Comparison of ENCODE assay signal across 7 cellular contexts in genomic region chr1:10796029-10796944, GRCh38. TPM values are rescaled to one million over a fixed set of nuclear protein-coding genes. Genes with fewer than 3 reads are reported as not detected.
DNase-seq lines count a peak whose midpoint lies in the region; ATAC-seq, FAIRE-seq and TF ChIP-seq lines count a peak whose summit lies in the region.

TSS of gene CASZ1 (minus strand) at chr1:10796646. CDS start at chr1:10693889, 102,757 bp downstream.

- H3K27ac Mint-ChIP-seq in activated T-helper 1 cell treated with anti-CD3 and anti-CD28 coated beads, Interleukin-12 subunit alpha, Interleukin-12 subunit beta, Interleukin-2, Interleukin-4 antibody, amounts not matched to agents 30 ng/mL and 10 ng/mL and 1 ng/mL, durations not matched to agents 14 hours and 24 hours and 36 hours = no peak within 1 kb of the TSS
- H3K27ac Mint-ChIP-seq in neural crest cell (ENCODE audit: unreplicated experiment) = no peak within 1 kb of the TSS

- H3K36me3 Mint-ChIP-seq in activated T-helper 1 cell treated with anti-CD3 and anti-CD28 coated beads, Interleukin-12 subunit alpha, Interleukin-12 subunit beta, Interleukin-2, Interleukin-4 antibody, amounts not matched to agents 30 ng/mL and 10 ng/mL and 1 ng/mL, durations not matched to agents 14 hours and 24 hours and 36 hours (ENCODE audit: low read depth) = no peaks in the 10 kb centered on the region
- no peaks in the 10 kb centered on the region for H3K36me3 Mint-ChIP-seq in neural crest cell (ENCODE audit: low read depth)

- no peak within 1 kb of the TSS for H3K4me3 Mint-ChIP-seq in activated T-helper 1 cell treated with anti-CD3 and anti-CD28 coated beads, Interleukin-12 subunit alpha, Interleukin-12 subunit beta, Interleukin-2, Interleukin-4 antibody, amounts not matched to agents 30 ng/mL and 10 ng/mL and 1 ng/mL, durations not matched to agents 14 hours and 24 hours and 36 hours
- H3K4me3 Mint-ChIP-seq in neural crest cell = peak within 1 kb of the TSS; percentile 87

- no peaks in the 10 kb centered on the region for H3K9me3 Mint-ChIP-seq in activated T-helper 1 cell treated with anti-CD3 and anti-CD28 coated beads, Interleukin-12 subunit alpha, Interleukin-12 subunit beta, Interleukin-2, Interleukin-4 antibody, amounts not matched to agents 30 ng/mL and 10 ng/mL and 1 ng/mL, durations not matched to agents 14 hours and 24 hours and 36 hours
- no peaks in the 10 kb centered on the region for H3K9me3 Mint-ChIP-seq in neural crest cell

- FAIRE-seq in GM12891 (lab: Jason Lieb, UNC) = no peak

- H3K4me1 Mint-ChIP-seq in activated T-helper 1 cell treated with anti-CD3 and anti-CD28 coated beads, Interleukin-12 subunit alpha, Interleukin-12 subunit beta, Interleukin-2, Interleukin-4 antibody, amounts not matched to agents 30 ng/mL and 10 ng/mL and 1 ng/mL, durations not matched to agents 14 hours and 24 hours and 36 hours (ENCODE audit: low read depth) = peaks cover 5% of the 10 kb centered on the region
- peaks cover 15% of the 10 kb centered on the region for H3K4me1 Mint-ChIP-seq in neural crest cell

- DNase-seq in GM10266 (ENCODE audit: extremely low spot score) (peak; percentile 64), NCI-H2081 (lab: John Stamatoyannopoulos, UW) (peak; percentile 92 to 93), glomerular endothelial cell (ENCODE audit: extremely low read depth, low read depth, low spot score) (peak; percentile 39), neural crest cell (ENCODE audit: low read depth, low spot score) (peak; percentile 77), GM12891 (ENCODE audit: insufficient read length, low spot score) (no peak)
- DNase-seq in activated T-helper 1 cell treated with anti-CD3 and anti-CD28 coated beads, Interleukin-12 subunit alpha, Interleukin-12 subunit beta, Interleukin-2, Interleukin-4 antibody, amounts not matched to agents 30 ng/mL and 10 ng/mL and 1 ng/mL, durations not matched to agents 14 hours and 24 hours and 36 hours (ENCODE audit: low spot score) = no peak

- TF ChIP-seq CTCF in GM10266 (IDR thresholded peaks at IDR 0.05; ENCODE audit: control insufficient read depth, insufficient read depth, low read depth, missing control alignments) (no peak), neural crest cell (conservative IDR thresholded peaks at IDR 0.05) (no peak)

- peaks cover 60% of the 10 kb centered on the region for H3K27me3 Mint-ChIP-seq in activated T-helper 1 cell treated with anti-CD3 and anti-CD28 coated beads, Interleukin-12 subunit alpha, Interleukin-12 subunit beta, Interleukin-2, Interleukin-4 antibody, amounts not matched to agents 30 ng/mL and 10 ng/mL and 1 ng/mL, durations not matched to agents 14 hours and 24 hours and 36 hours (ENCODE audit: insufficient read depth)
- peaks cover 50% of the 10 kb centered on the region for H3K27me3 Mint-ChIP-seq in neural crest cell (ENCODE audit: low read depth)

- no peak for ATAC-seq in HG02970 (IDR thresholded peaks at IDR 0.05; ENCODE audit: low FRiP score, unreplicated experiment)

- intact Hi-C loops in activated T-helper 1 cell treated with anti-CD3 and anti-CD28 coated beads, Interleukin-12 subunit alpha, Interleukin-12 subunit beta, Interleukin-2, Interleukin-4 antibody, amounts not matched to agents 30 ng/mL and 10 ng/mL and 1 ng/mL, durations not matched to agents 14 hours and 24 hours and 36 hours (cut with micrococcal nuclease) = loop anchor here (5.0 kb wide), 3 partner anchors 71 to 896 kb away; partner anchors contain the start of gene DRAXIN

- no peak for TF ChIP-seq POLR2A in GM12891 (IDR thresholded peaks at IDR 0.05; ENCODE audit: low read depth, low read length)

TF ChIP-seq in GM12891, 5 proteins besides CTCF, POLR2A, EP300 and RAD21:
- no peak for TF ChIP-seq POU2F2 (IDR thresholded peaks at IDR 0.05; ENCODE audit: low read depth, low read length)
- no peak for TF ChIP-seq POLR2AphosphoS5 (IDR thresholded peaks at IDR 0.05; ENCODE audit: low read depth, low read length)
- no peak for TF ChIP-seq TAF1 (IDR thresholded peaks at IDR 0.05; ENCODE audit: low read depth, low read length)
- TF ChIP-seq PAX5 (IDR thresholded peaks at IDR 0.05; ENCODE audit: insufficient read depth, low read length, severe bottlenecking) = no peak
- no peak for TF ChIP-seq SPI1 (IDR thresholded peaks at IDR 0.05; ENCODE audit: low read depth, low read length)
TF ChIP-seq in GM12891: peak in this region for 0.

RNA-seq across cellular contexts. Expression of gene CASZ1, which starts in this region (rescaled TPM):
- 8.0 and 11.7 TPM in 2 replicates for total RNA-seq in activated T-helper 1 cell treated with anti-CD3 and anti-CD28 coated beads, Interleukin-12 subunit alpha, Interleukin-12 subunit beta, Interleukin-2, Interleukin-4 antibody, amounts not matched to agents 30 ng/mL and 10 ng/mL and 1 ng/mL, durations not matched to agents 14 hours and 24 hours and 36 hours
- 5.7 and 6.2 TPM in 2 replicates for total RNA-seq in glomerular endothelial cell
- total RNA-seq in neural crest cell = 2.6 and 2.9 TPM in 2 replicates
- polyA plus RNA-seq in GM12891 (2012; ENCODE audit: low read depth, missing spikeins) = 1.3 TPM

Comparison
In these comparisons a context has a peak if more than half of its experiments do, and no peak if none do; other contexts are left out.
1. DNase-seq: peak in GM10266 (single experiment), NCI-H2081 (2 of 2), glomerular endothelial cell (single experiment) and neural crest cell (single experiment); none in activated T-helper 1 cell treated with anti-CD3 and anti-CD28 coated beads, Interleukin-12 subunit alpha, Interleukin-12 subunit beta, Interleukin-2, Interleukin-4 antibody, amounts not matched to agents 30 ng/mL and 10 ng/mL and 1 ng/mL, durations not matched to agents 14 hours and 24 hours and 36 hours (single experiment) and GM12891 (single experiment).